10 cellular contexts compared by ENCODE assay signal in the genomic region with DNA sequence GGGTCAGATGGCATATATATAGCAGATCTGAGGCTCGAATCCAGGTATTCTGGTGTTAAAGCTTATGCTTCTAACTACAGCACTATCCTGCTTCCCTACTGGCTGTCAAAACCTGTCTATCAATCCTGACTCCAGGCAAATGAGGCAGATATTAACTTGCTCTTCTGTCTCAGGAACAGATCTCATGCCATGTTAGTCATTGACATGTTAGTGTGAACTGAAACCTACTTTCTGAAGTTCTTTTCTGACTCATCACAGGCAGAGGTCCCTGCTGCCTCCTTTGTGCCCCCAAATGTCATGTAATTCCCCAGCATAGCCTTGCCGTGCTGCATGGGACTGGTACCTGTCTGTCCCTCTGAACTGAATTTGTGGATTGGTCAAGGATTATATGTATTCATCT.
DNase-seq lines count a peak whose midpoint lies in the region; ATAC-seq lines count a peak whose summit lies in the region.
"Had no signal": no experiment of that assay in that cellular context is flagged by ENCODE, and none has a peak within 500 bp of the region (broad histone marks: within the 10 kb centered on the region; RNA-seq: fewer than 3 reads in every experiment).

No MANE protein-coding gene starts in this region.

- no peaks in the 10 kb centered on the region for H3K9me3 Mint-ChIP-seq in activated T-cell treated with anti-CD3 and anti-CD28 coated beads, Interleukin-2, amount 50 U/mL, for 24 hours

- peak; percentile 90 for ATAC-seq in HG02610 (IDR thresholded peaks at IDR 0.05; ENCODE audit: unreplicated experiment)

- DNase-seq in activated T-cell treated with anti-CD3 and anti-CD28 coated beads, Interleukin-2, amount 50 U/mL, for 24 hours: peak; percentile 48
- no peak for DNase-seq in activated T-cell treated with anti-CD3 and anti-CD28 coated beads, Interleukin-2, amount 50 U/mL, for 1 hour
- peak; percentile 11 for DNase-seq in activated CD4-positive, CD25-positive, alpha-beta regulatory T cell treated with anti-CD3 and anti-CD28 coated beads, Interleukin-2, amount 50 U/mL, for 72 hours
- peak; percentile 35 for DNase-seq in stimulated activated CD8-positive, alpha-beta memory T cell treated with anti-CD3 and anti-CD28 coated beads, Interleukin-4, amount 100 ng/mL, for 48 hours
- no peak for DNase-seq in hippocampal formation (lab: John Stamatoyannopoulos, UW)
- DNase-seq in DMS153 (lab: John Stamatoyannopoulos, UW): no peak
- no peak for DNase-seq in NCI-H1092 (lab: John Stamatoyannopoulos, UW)
- DNase-seq: activated CD8-positive, alpha-beta memory T cell treated with anti-CD3 and anti-CD28 coated beads for 24 hours; upper lobe of left lung had no signal

- no peak overlapping the region for H3K27ac Mint-ChIP-seq in activated T-cell treated with anti-CD3 and anti-CD28 coated beads, Interleukin-2, amount 50 U/mL, for 24 hours

- no peaks in the 10 kb centered on the region for H3K27me3 Mint-ChIP-seq in activated T-cell treated with anti-CD3 and anti-CD28 coated beads, Interleukin-2, amount 50 U/mL, for 24 hours

- H3K36me3 Mint-ChIP-seq in activated T-cell treated with anti-CD3 and anti-CD28 coated beads, Interleukin-2, amount 50 U/mL, for 24 hours (ENCODE audit: low read depth): no peaks in the 10 kb centered on the region

- peaks cover 14% of the 10 kb centered on the region for H3K4me1 Mint-ChIP-seq in activated T-cell treated with anti-CD3 and anti-CD28 coated beads, Interleukin-2, amount 50 U/mL, for 24 hours (ENCODE audit: low read depth)

- H3K4me3 Mint-ChIP-seq in activated T-cell treated with anti-CD3 and anti-CD28 coated beads, Interleukin-2, amount 50 U/mL, for 24 hours: no peak overlapping the region

Comparison
In these comparisons a context has a peak if more than half of its experiments do, and no peak if none do; other contexts are left out.
1. DNase-seq: peak in activated T-cell treated with anti-CD3 and anti-CD28 coated beads, Interleukin-2, amount 50 U/mL, for 24 hours (single experiment), activated CD4-positive, CD25-positive, alpha-beta regulatory T cell treated with anti-CD3 and anti-CD28 coated beads, Interleukin-2, amount 50 U/mL, for 72 hours (single experiment) and stimulated activated CD8-positive, alpha-beta memory T cell treated with anti-CD3 and anti-CD28 coated beads, Interleukin-4, amount 100 ng/mL, for 48 hours (single experiment); none in activated T-cell treated with anti-CD3 and anti-CD28 coated beads, Interleukin-2, amount 50 U/mL, for 1 hour (single experiment), hippocampal formation (0 of 2), DMS153 (single experiment) and NCI-H1092 (single experiment).